In genomic region chr2:183035298-183035953, GRCh38 we compare ENCODE assay signal across 9 cellular contexts. TPM values are rescaled to one million over a fixed set of nuclear protein-coding genes. Genes with fewer than 3 reads are reported as not detected.
A peak's percentile ranks its signal among the peaks of the same experiment; 100 is the strongest.
DNase-seq lines count a peak whose midpoint lies in the region; ATAC-seq, FAIRE-seq and TF ChIP-seq lines count a peak whose summit lies in the region.
"Had no signal": no experiment of that assay in that cellular context is flagged by ENCODE, and none has a peak within 500 bp of the region (broad histone marks: within the 10 kb centered on the region; RNA-seq: fewer than 3 reads in every experiment).

No MANE protein-coding gene starts in this region.

- H3K36me3 ChIP-seq in brain microvascular endothelial cell (replicated peaks) (no peaks in the 10 kb centered on the region), keratinocyte (ENCODE audit: control insufficient read depth in 2 of 2, extremely low read depth in 1 of 2, insufficient read depth in 2 of 2, low read length in 2 of 2) (no peaks in the 10 kb centered on the region)

- H3K27me3 ChIP-seq in brain microvascular endothelial cell (replicated peaks) (no peaks in the 10 kb centered on the region), keratinocyte (ENCODE audit: control insufficient read depth, extremely low read depth, insufficient read depth, low read length) (no peaks in the 10 kb centered on the region)

- H3K27ac ChIP-seq in brain microvascular endothelial cell (peak overlapping the region; percentile 30), keratinocyte (ENCODE audit: control insufficient read depth, insufficient read depth, low read length) (peak overlapping the region; percentile 93), caudate nucleus (ENCODE audit: low read depth, low read length) (no peak overlapping the region)

- H3K79me2 ChIP-seq in keratinocyte (ENCODE audit: control insufficient read depth, insufficient read depth, low read length): peaks cover 74% of the 10 kb centered on the region

- no peaks in the 10 kb centered on the region for H3K9me3 ChIP-seq in keratinocyte (ENCODE audit: control insufficient read depth, low read depth, low read length)

- H3K4me3 ChIP-seq in brain microvascular endothelial cell (ENCODE audit: low read depth, low read length) (peak overlapping the region; percentile 74), keratinocyte (ENCODE audit: control insufficient read depth in 2 of 3, extremely low read depth in 1 of 3, insufficient read depth in 2 of 3, low read depth in 1 of 3, low read length in 3 of 3) (peak overlapping the region; percentile 70 to 94 (median 81))

- peaks cover 43 to 67% of the 10 kb centered on the region in 2 donors for H3K27me3 Mint-ChIP-seq in natural killer cell (ENCODE audit: low read depth in 2 of 2)
- peaks cover 34 to 61% of the 10 kb centered on the region in 2 donors for H3K27me3 Mint-ChIP-seq in natural killer cell treated with Interleukin-12 subunit alpha and Interleukin-12 subunit beta and Interleukin-15 and Interleukin-18, amount 100 ng/mL, for 72 hours

- in situ Hi-C loops in brain microvascular endothelial cell (cut with HindIII; ENCODE audit: low pct_ligation_motif_present, low sequenced_read_pairs) (no loop called here), KBM-7 (cut with MboI; ENCODE audit: low pct_unique_long_range_greater_than_20kb, low sequenced_read_pairs) (no loop called here)

- H3K9me1 ChIP-seq in keratinocyte (ENCODE audit: control insufficient read depth, extremely low read depth, insufficient read depth, low read length): no peaks in the 10 kb centered on the region

- no peaks in the 10 kb centered on the region for H3K9me3 Mint-ChIP-seq in natural killer cell
- H3K9me3 Mint-ChIP-seq in natural killer cell treated with Interleukin-12 subunit alpha and Interleukin-12 subunit beta and Interleukin-15 and Interleukin-18, amount 100 ng/mL, for 72 hours: no peaks in the 10 kb centered on the region

- H3K4me1 ChIP-seq in keratinocyte (ENCODE audit: control insufficient read depth, extremely low read depth, insufficient read depth, low read length): peaks cover 27% of the 10 kb centered on the region

- H3K36me3 Mint-ChIP-seq in natural killer cell: no peaks in the 10 kb centered on the region
- no peaks in the 10 kb centered on the region for H3K36me3 Mint-ChIP-seq in natural killer cell treated with Interleukin-12 subunit alpha and Interleukin-12 subunit beta and Interleukin-15 and Interleukin-18, amount 100 ng/mL, for 72 hours

- H3K4me1 Mint-ChIP-seq in natural killer cell: peaks cover 31 to 32% of the 10 kb centered on the region in 2 donors
- peaks cover 17 to 25% of the 10 kb centered on the region in 2 donors for H3K4me1 Mint-ChIP-seq in natural killer cell treated with Interleukin-12 subunit alpha and Interleukin-12 subunit beta and Interleukin-15 and Interleukin-18, amount 100 ng/mL, for 72 hours (ENCODE audit: low read depth in 2 of 2)

- intact Hi-C loops in natural killer cell (cut with micrococcal nuclease): no loop called here

- H3K27ac Mint-ChIP-seq in natural killer cell: no peak overlapping the region
- no peak overlapping the region for H3K27ac Mint-ChIP-seq in natural killer cell treated with Interleukin-12 subunit alpha and Interleukin-12 subunit beta and Interleukin-15 and Interleukin-18, amount 100 ng/mL, for 72 hours

- H3K4me3 Mint-ChIP-seq in natural killer cell: peak overlapping the region; percentile 29
- no peak overlapping the region for H3K4me3 Mint-ChIP-seq in natural killer cell treated with Interleukin-12 subunit alpha and Interleukin-12 subunit beta and Interleukin-15 and Interleukin-18, amount 100 ng/mL, for 72 hours

- peaks cover 12% of the 10 kb centered on the region for H4K20me1 ChIP-seq in keratinocyte (ENCODE audit: control insufficient read depth, extremely low read depth, insufficient read depth, low read length)

- DNase-seq in natural killer cell (no peak), brain microvascular endothelial cell (peak; percentile 25), keratinocyte (ENCODE audit: low read depth, low spot score) (peak; percentile 26), SHP77 treated with DMSO at 0.1 percent for 48 hours (lab: John Stamatoyannopoulos, UW) (no peak), caudate nucleus (lab: John Stamatoyannopoulos, UW) (no peak), KBM-7 (no peak)
- no peak for DNase-seq in natural killer cell treated with Interleukin-12 subunit alpha and Interleukin-12 subunit beta and Interleukin-15 and Interleukin-18, amount 100 ng/mL, for 72 hours (ENCODE audit: low spot score)
- DNase-seq: stimulated activated CD4-positive, alpha-beta T cell treated with anti-CD3 and anti-CD28 coated beads, Interleukin-2, amount 100 ng/mL, for 24 hours had no signal

- peak overlapping the region; percentile 90 for H3K9ac ChIP-seq in keratinocyte (ENCODE audit: control insufficient read depth, extremely low read depth, insufficient read depth, low read length)

- TF ChIP-seq CTCF in natural killer cell (IDR thresholded peaks at IDR 0.05): no peak
- no peak for TF ChIP-seq CTCF in brain microvascular endothelial cell (IDR thresholded peaks at IDR 0.05; ENCODE audit: low read depth, low read length, missing control alignments)
- no peak for TF ChIP-seq CTCF in keratinocyte (optimal IDR thresholded peaks at IDR 0.05 in 1 of 3, IDR thresholded peaks at IDR 0.05 in 1 of 3, conservative IDR thresholded peaks at IDR 0.05 in 1 of 3; ENCODE audit: extremely low read depth in 1 of 3, insufficient read depth in 2 of 3, low read length in 3 of 3)

- no peak overlapping the region for H2AFZ ChIP-seq in keratinocyte (ENCODE audit: control insufficient read depth, low read length)

- no peak for ATAC-seq in natural killer cell
- no peak for ATAC-seq in natural killer cell treated with Interleukin-12 subunit alpha and Interleukin-12 subunit beta and Interleukin-15 and Interleukin-18, amount 100 ng/mL, for 72 hours
- ATAC-seq in HG02759 (IDR thresholded peaks at IDR 0.05; ENCODE audit: unreplicated experiment): no peak

- FAIRE-seq in keratinocyte (lab: Jason Lieb, UNC): peak; percentile 29

- H3K4me2 ChIP-seq in keratinocyte (ENCODE audit: control insufficient read depth, extremely low read depth, insufficient read depth, low read depth, low read length): peak overlapping the region; percentile 87

- dilution Hi-C loops in keratinocyte (cut with MboI; ENCODE audit: extremely low pct_ligation_motif_present, low sequenced_read_pairs): no loop called here

RNA-seq across cellular contexts. Expression of gene NCKAP1, which starts 2.8 kb away (rescaled TPM):
- 10 to 100 TPM in 2 of 3 donors, 1 to 10 TPM in 1; 8.4 to 12.3 (median 10.4) TPM for total RNA-seq in natural killer cell
- 1 to 10 TPM; 3.1 to 9.2 TPM for total RNA-seq in natural killer cell treated with Interleukin-12 subunit alpha and Interleukin-12 subunit beta and Interleukin-15 and Interleukin-18, amount 100 ng/mL, for 72 hours
- 149 to 207 TPM (median 176 TPM) in 3 replicates for polyA plus RNA-seq in keratinocyte
- polyA plus RNA-seq in keratinocyte (2011; ENCODE audit: low read depth): 108 TPM
- polyA plus RNA-seq in keratinocyte (2011; cell fraction: cytosol; rRNA removed): 120 and 267 TPM in 2 replicates
- polyA plus RNA-seq in keratinocyte (2011; cell fraction: nucleus; rRNA removed): 169 and 197 TPM in 2 replicates
- polyA plus RNA-seq in keratinocyte (2012; ENCODE audit: low replicate concordance): 93.3 and 109 TPM in 2 replicates
- polyA minus RNA-seq in keratinocyte: 28.8 to 208 TPM (median 111 TPM) in 3 replicates
- 95.9 TPM for polyA minus RNA-seq in keratinocyte (2011; cell fraction: cytosol; rRNA and poly(A)+ RNA removed)
- polyA minus RNA-seq in keratinocyte (2011; cell fraction: nucleus; rRNA and poly(A)+ RNA removed): 120 and 238 TPM in 2 replicates

RNA-seq across cellular contexts. Expression of gene DUSP19, which starts 43.1 kb away (rescaled TPM):
- total RNA-seq in natural killer cell: 1 to 10 TPM; 1.0 to 1.1 (median 1.1) TPM
- 1 to 10 TPM; 1.4 to 1.5 TPM for total RNA-seq in natural killer cell treated with Interleukin-12 subunit alpha and Interleukin-12 subunit beta and Interleukin-15 and Interleukin-18, amount 100 ng/mL, for 72 hours
- 0.39 to 1.1 TPM (median 0.73 TPM) in 3 replicates for polyA plus RNA-seq in keratinocyte
- polyA plus RNA-seq in keratinocyte (2011; ENCODE audit: low read depth): 0.74 TPM
- 0.29 and 0.83 TPM in 2 replicates for polyA plus RNA-seq in keratinocyte (2011; cell fraction: cytosol; rRNA removed)
- 0.23 and 0.57 TPM in 2 replicates for polyA plus RNA-seq in keratinocyte (2011; cell fraction: nucleus; rRNA removed)
- polyA plus RNA-seq in keratinocyte (2012; ENCODE audit: low replicate concordance): 0.22 and 0.41 TPM in 2 replicates
- 0.64 to 1.4 TPM (median 0.92 TPM) in 3 replicates for polyA minus RNA-seq in keratinocyte
- 0.58 TPM for polyA minus RNA-seq in keratinocyte (2011; cell fraction: cytosol; rRNA and poly(A)+ RNA removed)
- 0.53 and 0.54 TPM in 2 replicates for polyA minus RNA-seq in keratinocyte (2011; cell fraction: nucleus; rRNA and poly(A)+ RNA removed)

Comparison
In these comparisons a context has a peak if more than half of its experiments do, and no peak if none do; other contexts are left out.
1. DNase-seq: peak in brain microvascular endothelial cell (single experiment) and keratinocyte (single experiment); none in natural killer cell (single experiment), natural killer cell treated with Interleukin-12 subunit alpha and Interleukin-12 subunit beta and Interleukin-15 and Interleukin-18, amount 100 ng/mL, for 72 hours (single experiment), SHP77 treated with DMSO at 0.1 percent for 48 hours (single experiment), caudate nucleus (0 of 61) and KBM-7 (single experiment).